9 cellular contexts compared by ENCODE assay signal in genomic region chr1:179955731-179956130, GRCh38. TPM values are rescaled to one million over a fixed set of nuclear protein-coding genes. Genes with fewer than 3 reads are reported as not detected.
DNase-seq lines count a peak whose midpoint lies in the region; ATAC-seq, FAIRE-seq and TF ChIP-seq lines count a peak whose summit lies in the region.
"Had no signal": no experiment of that assay in that cellular context is flagged by ENCODE, and none has a peak within 500 bp of the region (broad histone marks: within the 10 kb centered on the region; RNA-seq: fewer than 3 reads in every experiment).

No MANE protein-coding gene starts in this region.

- H3K9me3 ChIP-seq in A549 = no peaks in the 10 kb centered on the region
- H3K9me3 ChIP-seq in HUES6 (ENCODE audit: control insufficient read depth, insufficient read depth, low read depth, low read length) = no peaks in the 10 kb centered on the region
- H3K9me3 ChIP-seq in adrenal gland (replicated peaks in 1 of 3) = no peaks in the 10 kb centered on the region

- no peaks in the 10 kb centered on the region for H3K9me3 Mint-ChIP-seq in memory B cell

- intact Hi-C loops in adrenal gland (cut with DNase I) = loop anchor here in 1 of 2 donors (10.0 kb wide), 1 partner anchor 71 kb away; the partner anchor contains the start of gene TOR1AIP1

- under 1% methylated on average over 3 of the region's 3 CpGs for WGBS in A549 (ENCODE audit: missing lambda C conversion rate)
- WGBS in adrenal gland, 4 donors = 0 to 3% (median 1%) methylated on average over 3 of the region's 3 CpGs

- TF ChIP-seq CTCF in A549 (IDR thresholded peaks at IDR 0.05) = no peak
- no peak for TF ChIP-seq CTCF in adrenal gland (IDR thresholded peaks at IDR 0.05)

- no peak for ATAC-seq in A549
- no peak for ATAC-seq in memory B cell (ENCODE audit: low read depth)
- no peak for ATAC-seq in GM21390 (IDR thresholded peaks at IDR 0.05; ENCODE audit: unreplicated experiment)
- no peak for ATAC-seq in HG02870 (IDR thresholded peaks at IDR 0.05; ENCODE audit: unreplicated experiment)

- H3K4me3 ChIP-seq in A549 = peak overlapping the region; percentile 68
- peak overlapping the region; percentile 99 for H3K4me3 ChIP-seq in HUES6 (ENCODE audit: low read depth, low read length)
- H3K4me3 ChIP-seq in adrenal gland = peak overlapping the region in 3 of 4 donors; percentile 93 to 98 (median 98)

- TF ChIP-seq POLR2A in A549 (IDR thresholded peaks at IDR 0.05; ENCODE audit: low read length) = no peak
- TF ChIP-seq POLR2A in adrenal gland (IDR thresholded peaks at IDR 0.05) = no peak

- no peak for TF ChIP-seq RAD21 in A549 (conservative IDR thresholded peaks at IDR 0.05 in 1 of 2, IDR thresholded peaks at IDR 0.05 in 1 of 2)

- no peak for DNase-seq in A549 (ENCODE audit: low read depth in 1 of 2, low spot score in 1 of 2)
- no peak for DNase-seq in adrenal gland
- DNase-seq in memory B cell (ENCODE audit: low spot score in 2 of 2) = no peak
- no peak for DNase-seq in glomerular visceral epithelial cell (ENCODE audit: extremely low spot score)
- DNase-seq in NCI-H226 = no peak
- DNase-seq: activated CD8-positive, alpha-beta memory T cell treated with anti-CD3 and anti-CD28 coated beads, Interleukin-2, amount 50 U/mL, for 48 hours had no signal

- H3K36me3 Mint-ChIP-seq in memory B cell = no peaks in the 10 kb centered on the region

- peaks cover 32% of the 10 kb centered on the region for H3K4me1 Mint-ChIP-seq in memory B cell

- FAIRE-seq in A549 (lab: Jason Lieb, UNC) = no peak

- H3K4me3 Mint-ChIP-seq in memory B cell = peak overlapping the region; percentile 89

- no peak for TF ChIP-seq EP300 in A549 (IDR thresholded peaks at IDR 0.05)

- H3K9ac ChIP-seq in HUES6 (ENCODE audit: low read length) = peak overlapping the region; percentile 92

- CTCF ChIA-PET in A549 (lab: Yijun Ruan, JAX) = interaction anchor here (1.1 to 1.3 kb wide), 3 partner anchors 13 to 224 kb away, joined by 3 read pairs; no protein-coding TSS in a partner anchor

- H3K4me1 ChIP-seq in A549 = peaks cover 17% of the 10 kb centered on the region
- H3K4me1 ChIP-seq in HUES6 (ENCODE audit: control insufficient read depth, insufficient read depth, low read length) = no peaks in the 10 kb centered on the region
- peaks cover 4 to 41% of the 10 kb centered on the region in 2 donors for H3K4me1 ChIP-seq in adrenal gland (replicated peaks in 1 of 2)

- H3K4me2 ChIP-seq in A549 = peak overlapping the region; percentile 86

- peak overlapping the region; percentile 92 for H3K27ac Mint-ChIP-seq in memory B cell

- POLR2A ChIA-PET in A549 (lab: Yijun Ruan, JAX) = interaction anchor here (3.7 kb wide), 1 partner anchor 73 kb away, joined by 28 read pairs; the partner anchor contains the start of gene TOR1AIP1

- no peaks in the 10 kb centered on the region for H3K27me3 Mint-ChIP-seq in memory B cell

- H3K27me3 ChIP-seq in HUES6 (ENCODE audit: control insufficient read depth, insufficient read depth, low read length) = no peaks in the 10 kb centered on the region
- H3K27me3 ChIP-seq in adrenal gland = no peaks in the 10 kb centered on the region

- H3K27ac ChIP-seq in A549 (peak overlapping the region; percentile 79 to 97; a peak in 4 of 6 replicates), HUES6 (ENCODE audit: low read depth, low read length) (no peak overlapping the region), adrenal gland (peak overlapping the region in 2 of 5 donors; percentile 95 to 98)

- no peaks in the 10 kb centered on the region for H3K36me3 ChIP-seq in HUES6 (ENCODE audit: control insufficient read depth, insufficient read depth, low read length)
- no peaks in the 10 kb centered on the region for H3K36me3 ChIP-seq in adrenal gland (replicated peaks in 1 of 2)

TF ChIP-seq in A549, 52 proteins besides CTCF, POLR2A, EP300 and RAD21:
- TF ChIP-seq ZSCAN20 (CRISPR knock-in tag; IDR thresholded peaks at IDR 0.05) (no peak), ZNF302 (CRISPR knock-in tag; IDR thresholded peaks at IDR 0.05) (no peak), TP53 (CRISPR knock-in tag; IDR thresholded peaks at IDR 0.05) (no peak), USF2 (IDR thresholded peaks at IDR 0.05) (no peak), TFCP2L1 (CRISPR knock-in tag; IDR thresholded peaks at IDR 0.05) (no peak)

RNA-seq across cellular contexts. Expression of gene CEP350, which starts 1.1 kb away (rescaled TPM):
- 21.4 and 22.6 TPM in 2 replicates for polyA plus RNA-seq in A549 (2011; rRNA removed)
- 2.6 and 2.8 TPM in 2 replicates for polyA plus RNA-seq in A549 (2012; cell fraction: cytosol; rRNA removed)
- polyA plus RNA-seq in A549 (2012; cell fraction: nucleus; rRNA removed) = 3.6 and 5.6 TPM in 2 replicates
- 6.4 to 8.1 TPM (median 6.4 TPM) in 3 replicates for polyA plus RNA-seq in A549 (2017; fragmentation: RNase III; extraction: RNeasy Plus Mini Kit Qiagen cat#74134 plus additional on column Dnase treatment)
- 35.6 and 40.7 TPM in 2 replicates for polyA minus RNA-seq in A549 (2011; rRNA and poly(A)+ RNA removed)
- total RNA-seq in adrenal gland = 10 to 100 TPM; 38.1 to 71.4 (median 46.6) TPM
- 10 to 100 TPM in 1 of 3 donors, 1 to 10 TPM in 2; 4.1 to 22.6 (median 7.8) TPM for polyA plus RNA-seq in adrenal gland
